In genomic region chr21:37712204-37712934, GRCh38 we compare ENCODE assay signal across 8 cellular contexts.
A peak's percentile ranks its signal among the peaks of the same experiment; 100 is the strongest.
DNase-seq lines count a peak whose midpoint lies in the region; ATAC-seq, FAIRE-seq and TF ChIP-seq lines count a peak whose summit lies in the region.

No MANE protein-coding gene starts in this region.

- H3K36me3 ChIP-seq in neural cell (ENCODE audit: insufficient read depth, low read length) (no peaks in the 10 kb centered on the region), uterus (no peaks in the 10 kb centered on the region)

- no peaks in the 10 kb centered on the region for H3K4me1 Mint-ChIP-seq in activated CD4-positive, alpha-beta memory T cell treated with anti-CD3 and anti-CD28 coated beads for 36 hours (ENCODE audit: low read depth)

- H3K9me2 ChIP-seq in neural cell (ENCODE audit: insufficient read depth, low read length), result no peaks in the 10 kb centered on the region

- no peak overlapping the region for H3K4me3 Mint-ChIP-seq in activated CD4-positive, alpha-beta memory T cell treated with anti-CD3 and anti-CD28 coated beads for 36 hours

- no peak overlapping the region for H3K4me3 ChIP-seq in fibroblast of pulmonary artery (replicated peaks; ENCODE audit: low read depth, low read length)
- H3K4me3 ChIP-seq in neural cell (ENCODE audit: low read length), result no peak overlapping the region
- H3K4me3 ChIP-seq in uterus, result no peak overlapping the region

- intact Hi-C loops in activated CD4-positive, alpha-beta memory T cell treated with anti-CD3 and anti-CD28 coated beads for 36 hours (cut with micrococcal nuclease), result loop anchor here (5.0 kb wide), 1 partner anchor 415 kb away; no protein-coding TSS in a partner anchor
- intact Hi-C loops in uterus (cut with DNase I; ENCODE audit: low total_unique reads), result no loop called here

- FAIRE-seq in GM18507 (lab: Jason Lieb, UNC), result peak; percentile 89

- H3K27me3 ChIP-seq in neural cell (ENCODE audit: insufficient read depth, low read depth, low read length) (no peaks in the 10 kb centered on the region), uterus (no peaks in the 10 kb centered on the region)

- no peaks in the 10 kb centered on the region for H3F3A ChIP-seq in neural cell (ENCODE audit: insufficient read depth, low read length, poor library complexity, severe bottlenecking)

- no peak overlapping the region for H3K4me2 ChIP-seq in neural cell (ENCODE audit: low read length)

- CTCF ChIA-PET in activated CD4-positive, alpha-beta memory T cell treated with anti-CD3 and anti-CD28 coated beads for 36 hours (lab: Charles Lee), result interaction anchor here (0.7 to 2.3 kb wide), 14 partner anchors 10 to 645 kb away, joined by 3 to 13 read pairs (median 3); no protein-coding TSS in a partner anchor

- H3K4me1 ChIP-seq in uterus, result no peaks in the 10 kb centered on the region

- H3K9me3 ChIP-seq in neural cell (ENCODE audit: low read length) (no peaks in the 10 kb centered on the region), uterus (no peaks in the 10 kb centered on the region)

- peak; percentile 79 for TF ChIP-seq RAD21 in neural cell (conservative IDR thresholded peaks at IDR 0.05)

- POLR2A ChIA-PET in activated CD4-positive, alpha-beta memory T cell treated with anti-CD3 and anti-CD28 coated beads for 36 hours (lab: Charles Lee), result no interaction called here

- no peak for TF ChIP-seq EP300 in neural cell (conservative IDR thresholded peaks at IDR 0.05; ENCODE audit: poor library complexity, severe bottlenecking)

- H4K20me1 ChIP-seq in neural cell (ENCODE audit: insufficient read depth), result no peaks in the 10 kb centered on the region

- H3K79me2 ChIP-seq in neural cell (replicated peaks; ENCODE audit: insufficient read depth, low read length), result no peaks in the 10 kb centered on the region

- no peaks in the 10 kb centered on the region for H3K36me3 Mint-ChIP-seq in activated CD4-positive, alpha-beta memory T cell treated with anti-CD3 and anti-CD28 coated beads for 36 hours

- H3K27ac ChIP-seq in neural cell (ENCODE audit: low read length), result no peak overlapping the region
- H3K27ac ChIP-seq in uterus, result no peak overlapping the region

- H3K27me3 Mint-ChIP-seq in activated CD4-positive, alpha-beta memory T cell treated with anti-CD3 and anti-CD28 coated beads for 36 hours, result peaks cover 19% of the 10 kb centered on the region

- H3K9ac ChIP-seq in neural cell (ENCODE audit: low read length), result no peak overlapping the region

- TF ChIP-seq POLR2A in uterus (IDR thresholded peaks at IDR 0.05), result no peak

- H3K27ac Mint-ChIP-seq in activated CD4-positive, alpha-beta memory T cell treated with anti-CD3 and anti-CD28 coated beads for 36 hours, result no peak overlapping the region

- ATAC-seq in HG03439 (IDR thresholded peaks at IDR 0.05; ENCODE audit: unreplicated experiment), result peak; percentile 51

- DNase-seq in AG09319 (ENCODE audit: extremely low read depth, low read depth), result peak; percentile 19
- DNase-seq in GM18507 (ENCODE audit: extremely low spot score, insufficient read length, low read depth), result peak; percentile 42
- DNase-seq in NCI-H524 (lab: John Stamatoyannopoulos, UW), result peak; percentile 38 to 74
- DNase-seq in activated CD4-positive, alpha-beta memory T cell treated with anti-CD3 and anti-CD28 coated beads for 36 hours, result peak; percentile 59
- peak; percentile 80 for DNase-seq in fibroblast of pulmonary artery (ENCODE audit: low read depth)
- peak in 1 of 2 donors; percentile 22 for DNase-seq in uterus

- TF ChIP-seq CTCF in AG09319 (IDR thresholded peaks at IDR 0.05; ENCODE audit: low read depth, low read length) (peak; percentile 98), fibroblast of pulmonary artery (IDR thresholded peaks at IDR 0.05; ENCODE audit: low read length, missing control alignments) (peak; percentile 100), neural cell (IDR thresholded peaks at IDR 0.05; ENCODE audit: poor library complexity, severe bottlenecking) (peak; percentile 77), uterus (IDR thresholded peaks at IDR 0.05) (peak; percentile 39 to 53 (median 48))

- no peaks in the 10 kb centered on the region for H3K9me3 Mint-ChIP-seq in activated CD4-positive, alpha-beta memory T cell treated with anti-CD3 and anti-CD28 coated beads for 36 hours

- H2AFZ ChIP-seq in neural cell (ENCODE audit: low read depth, low read length), result no peak overlapping the region

TF ChIP-seq in neural cell, 6 proteins besides CTCF, POLR2A, EP300 and RAD21:
- TF ChIP-seq EZH2 (IDR thresholded peaks at IDR 0.05; ENCODE audit: borderline replicate concordance, insufficient read depth, low read length, poor library complexity, severe bottlenecking), result no peak
- TF ChIP-seq MXI1 (conservative IDR thresholded peaks at IDR 0.05; ENCODE audit: poor library complexity, severe bottlenecking), result no peak
- TF ChIP-seq TAF1 (IDR thresholded peaks at IDR 0.05; ENCODE audit: low read depth), result no peak
- peak; percentile 78 for TF ChIP-seq SMC3 (conservative IDR thresholded peaks at IDR 0.05; ENCODE audit: poor library complexity)
- TF ChIP-seq POLR2AphosphoS5 (IDR thresholded peaks at IDR 0.05), result no peak

Comparison
In these comparisons a context has a peak if more than half of its experiments do, and no peak if none do; other contexts are left out.
1. CTCF ChIP-seq: peak in every context shown above with its lines; median percentile 100 in fibroblast of pulmonary artery; 98 in AG09319; 77 in neural cell; 48 in uterus.